Comparison of ENCODE assay signal across 18 cellular contexts in genomic region chr1:83950106-83950661, GRCh38. TPM values are rescaled to one million over a fixed set of nuclear protein-coding genes. Genes with fewer than 3 reads are reported as not detected.
A peak's percentile ranks its signal among the peaks of the same experiment; 100 is the strongest.
DNase-seq lines count a peak whose midpoint lies in the region; ATAC-seq and TF ChIP-seq lines count a peak whose summit lies in the region.
"Had no signal": no experiment of that assay in that cellular context is flagged by ENCODE, and none has a peak within 500 bp of the region (broad histone marks: within the 10 kb centered on the region; RNA-seq: fewer than 3 reads in every experiment).

No MANE protein-coding gene starts in this region.

- DNase-seq in NCI-H2081 treated with DMSO at 0.1 percent for 48 hours (lab: John Stamatoyannopoulos, UW), result peak; percentile 36
- DNase-seq in coronary artery (ENCODE audit: low spot score), result no peak
- DNase-seq in left lobe of liver (ENCODE audit: low spot score), result no peak
- no peak for DNase-seq in aorta
- no peak for DNase-seq in activated naive CD4-positive, alpha-beta T cell treated with anti-CD3 and anti-CD28 coated beads, Interleukin-2, amount 50 U/mL, for 72 hours (ENCODE audit: low spot score in 2 of 2)
- no peak for DNase-seq in kidney glomerular epithelial cell (lab: John Stamatoyannopoulos, UW)
- no peak for DNase-seq in AML-193 (lab: John Stamatoyannopoulos, UW)
- DNase-seq: BE2C; CD4-positive, alpha-beta T cell; DMS79; H9; IMR-90; Karpas-422; NCI-H1105; NCI-H1694 treated with DMSO at 0.1 percent for 48 hours; NCI-H526 treated with DMSO at 0.1 percent for 48 hours; OCI-M1; SHP77 treated with DMSO at 0.1 percent for 48 hours had no signal

- ATAC-seq in left lobe of liver, result peak; percentile 91
- no peak for ATAC-seq in aorta (ENCODE audit: low FRiP score)
- no peak for ATAC-seq in activated naive CD4-positive, alpha-beta T cell treated with anti-CD3 and anti-CD28 coated beads, Interleukin-2, amount 50 U/mL, for 72 hours

- no peak for TF ChIP-seq CTCF in coronary artery (IDR thresholded peaks at IDR 0.05)

- intact Hi-C loops in aorta (cut with DNase I), result no loop called here

- no peaks in the 10 kb centered on the region for H3K9me3 Mint-ChIP-seq in activated naive CD4-positive, alpha-beta T cell treated with anti-CD3 and anti-CD28 coated beads, Interleukin-2, amount 50 U/mL, for 72 hours
- H3K9me3 Mint-ChIP-seq: CD4-positive, alpha-beta T cell; H9 had no signal

- peaks cover 0 to 3% of the 10 kb centered on the region in 2 donors for H3K4me1 ChIP-seq in aorta (ENCODE audit: control insufficient read depth in 1 of 2, insufficient read depth in 2 of 2, low read length in 2 of 2)
- H3K4me1 ChIP-seq: BE2C had no signal

- H3K27ac ChIP-seq in coronary artery (peak overlapping the region; percentile 29 to 61), aorta (ENCODE audit: low read depth in 1 of 2, low read length in 2 of 2) (peak overlapping the region in 1 of 2 donors; percentile 43)

- H3K4me3 ChIP-seq in coronary artery, result peak overlapping the region; percentile 50
- peak overlapping the region; percentile 36 to 54 for H3K4me3 ChIP-seq in aorta (ENCODE audit: low read length in 2 of 2)

- H3K27ac Mint-ChIP-seq in activated naive CD4-positive, alpha-beta T cell treated with anti-CD3 and anti-CD28 coated beads, Interleukin-2, amount 50 U/mL, for 72 hours, result no peak overlapping the region
- H3K27ac Mint-ChIP-seq: CD4-positive, alpha-beta T cell; H9 had no signal

- no peaks in the 10 kb centered on the region for H3K9me3 ChIP-seq in aorta (ENCODE audit: control insufficient read depth, low read length)
- H3K9me3 ChIP-seq: BE2C had no signal

- H3K27me3 ChIP-seq in aorta (ENCODE audit: control insufficient read depth in 1 of 2, insufficient read depth in 2 of 2, low read length in 1 of 2), result no peaks in the 10 kb centered on the region
- H3K27me3 ChIP-seq: BE2C had no signal

- no peaks in the 10 kb centered on the region for H3K36me3 ChIP-seq in aorta (ENCODE audit: control insufficient read depth in 1 of 2, insufficient read depth in 2 of 2, low read length in 1 of 2)
- H3K36me3 ChIP-seq: BE2C had no signal

- WGBS in aorta, 2 donors, result 4 to 10% methylated on average over 7 of the region's 7 CpGs

- H3K36me3 Mint-ChIP-seq in activated naive CD4-positive, alpha-beta T cell treated with anti-CD3 and anti-CD28 coated beads, Interleukin-2, amount 50 U/mL, for 72 hours, result no peaks in the 10 kb centered on the region

RNA-seq across cellular contexts. Expression of gene TTLL7, which starts 48.7 kb away (rescaled TPM):
- total RNA-seq in left lobe of liver, result 7.5 TPM
- total RNA-seq in aorta, result 100 to 1,000 TPM in 1 of 2 donors, 10 to 100 TPM in 1; 80.2 to 107 TPM
- polyA plus RNA-seq in aorta, result 10 to 100 TPM; 11.0 to 41.7 TPM
- total RNA-seq in activated naive CD4-positive, alpha-beta T cell treated with anti-CD3 and anti-CD28 coated beads, Interleukin-2, amount 50 U/mL, for 72 hours, result 1 to 10 TPM; 1.5 to 2.3 TPM
- total RNA-seq: CD4-positive, alpha-beta T cell had no signal
